18 cellular contexts compared by ENCODE assay signal in the genomic region with DNA sequence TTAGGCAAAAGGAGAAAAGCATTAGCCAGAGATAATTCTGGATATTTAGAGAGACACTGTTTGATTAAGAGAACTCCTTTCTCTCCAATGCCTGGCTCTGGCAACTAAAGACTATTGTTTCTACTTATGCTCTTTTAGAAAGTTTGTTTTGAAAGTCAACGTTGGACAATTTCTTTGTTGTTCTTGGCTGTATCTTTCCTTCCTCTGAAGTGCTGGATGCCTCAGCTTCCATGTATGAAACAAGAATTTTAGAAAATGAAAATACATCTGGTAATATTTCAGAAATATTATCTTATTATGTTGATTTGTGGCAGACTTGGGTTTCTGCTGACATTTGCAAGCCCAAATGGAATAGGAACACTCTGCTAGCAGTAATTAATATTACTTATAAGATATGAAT.
DNase-seq lines count a peak whose midpoint lies in the region; ATAC-seq and TF ChIP-seq lines count a peak whose summit lies in the region.
"Had no signal": no experiment of that assay in that cellular context is flagged by ENCODE, and none has a peak within 500 bp of the region (broad histone marks: within the 10 kb centered on the region; RNA-seq: fewer than 3 reads in every experiment).

No MANE protein-coding gene starts in this region.

- H3K27ac ChIP-seq in right atrium auricular region: no peak overlapping the region
- H3K27ac ChIP-seq: BLaER1, HL-60 had no signal

- no peaks in the 10 kb centered on the region for H3K27me3 ChIP-seq in right atrium auricular region
- H3K27me3 ChIP-seq: BLaER1 had no signal

- ATAC-seq in Right ventricle myocardium superior (ENCODE audit: poor library complexity) (peak; percentile 71), left ventricle myocardium superior (peak; percentile 73), GM19324 (IDR thresholded peaks at IDR 0.05; ENCODE audit: low FRiP score, unreplicated experiment) (no peak)
- ATAC-seq: HCT116 had no signal

- DNase-seq in Right ventricle myocardium superior (no peak), right atrium auricular region (ENCODE audit: low spot score) (no peak), dedifferentiated amniotic fluid mesenchymal stem cell (ENCODE audit: extremely low spot score) (peak; percentile 36), left ventricle myocardium superior (no peak), SIG-M5 treated with dmso at 0.1 percent for 504 hours (lab: John Stamatoyannopoulos, UW; ENCODE audit: unreplicated experiment) (no peak), NCI-H1694 treated with DMSO at 0.1 percent for 48 hours (lab: John Stamatoyannopoulos, UW) (no peak)
- DNase-seq: 8988T; CD4-positive, alpha-beta memory T cell; DMS153; DMS79; GDM1; GOT3; H7; HFFc6 had no signal

- H3K4me3 ChIP-seq in right atrium auricular region: no peak overlapping the region
- H3K4me3 ChIP-seq: BLaER1 had no signal

- TF ChIP-seq CTCF in right atrium auricular region (IDR thresholded peaks at IDR 0.05): no peak

- intact Hi-C loops in Right ventricle myocardium superior (cut with DNase I) (no loop called here), left ventricle myocardium superior (cut with micrococcal nuclease) (no loop called here)

- H3K36me3 ChIP-seq in right atrium auricular region: no peaks in the 10 kb centered on the region
- H3K36me3 ChIP-seq: BLaER1 had no signal

- H3K4me1 ChIP-seq in right atrium auricular region: no peaks in the 10 kb centered on the region
- H3K4me1 ChIP-seq: BLaER1 had no signal

- peaks cover 0 to 18% of the 10 kb centered on the region in 2 donors for H3K9me3 ChIP-seq in right atrium auricular region
